ENCODE assay signal across 12 cellular contexts in the genomic region with DNA sequence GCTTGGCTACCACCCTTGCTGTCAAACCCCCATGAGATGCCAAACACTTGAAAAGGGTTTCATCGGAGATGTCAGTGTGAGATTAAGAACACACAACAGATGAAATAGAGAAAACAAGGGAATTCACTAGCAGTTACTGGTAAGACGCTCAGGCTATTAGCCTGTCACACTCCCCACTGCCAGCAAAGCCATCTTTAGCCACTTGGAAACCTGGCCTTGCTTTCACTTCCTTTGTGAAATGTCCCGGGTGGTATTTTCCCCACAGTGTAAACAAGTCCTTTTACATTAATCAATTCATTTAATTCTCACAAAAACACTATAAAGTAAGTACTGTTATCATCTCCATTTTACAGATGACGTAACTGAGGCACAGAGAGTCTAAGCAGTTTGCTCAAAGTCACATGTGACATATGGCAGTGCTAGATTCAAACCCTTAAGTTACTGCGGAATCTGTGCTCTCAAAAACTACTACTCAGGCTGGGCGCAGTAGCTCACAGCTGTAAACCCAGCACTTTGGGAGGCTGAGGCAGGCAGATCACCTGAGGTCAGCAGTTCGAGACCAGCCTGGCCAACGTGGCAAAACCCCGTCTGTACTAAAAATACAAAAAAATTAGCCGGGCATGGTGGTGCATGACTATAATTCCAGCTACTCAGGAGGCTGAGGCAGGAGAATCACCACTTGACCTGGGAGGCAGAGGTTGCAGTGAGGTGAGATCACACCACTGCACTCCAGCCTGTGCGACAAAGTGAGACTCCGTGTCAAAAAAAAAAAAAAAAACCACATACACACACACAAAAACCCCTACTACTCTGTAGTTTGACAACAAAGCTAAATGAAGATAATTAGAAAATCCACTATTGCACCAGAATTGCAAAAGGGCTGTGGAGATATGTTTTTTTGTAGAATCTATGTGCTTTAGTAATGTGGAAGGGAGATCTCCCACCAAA. TPM values are rescaled to one million over a fixed set of nuclear protein-coding genes. Genes with fewer than 3 reads are reported as not detected.
DNase-seq lines count a peak whose midpoint lies in the region; ATAC-seq and TF ChIP-seq lines count a peak whose summit lies in the region.
"Had no signal": no experiment of that assay in that cellular context is flagged by ENCODE, and none has a peak within 500 bp of the region (broad histone marks: within the 10 kb centered on the region; RNA-seq: fewer than 3 reads in every experiment).

No MANE protein-coding gene starts in this region.

- H3K4me1 Mint-ChIP-seq in activated T-cell treated with anti-CD3 and anti-CD28 coated beads, Interleukin-2, amount 50 U/mL, for 24 hours (ENCODE audit: low read depth), result peaks cover 49% of the 10 kb centered on the region
- H3K4me1 Mint-ChIP-seq in activated T-helper 1 cell treated with anti-CD3 and anti-CD28 coated beads, Interleukin-12 subunit alpha, Interleukin-12 subunit beta, Interleukin-2, Interleukin-4 antibody, amounts not matched to agents 30 ng/mL and 10 ng/mL and 1 ng/mL, durations not matched to agents 14 hours and 24 hours and 36 hours (ENCODE audit: low read depth), result peaks cover 47% of the 10 kb centered on the region

- DNase-seq in activated T-cell treated with anti-CD3 and anti-CD28 coated beads, Interleukin-2, amount 50 U/mL, for 24 hours, result no peak
- DNase-seq in activated T-cell treated with anti-CD3 and anti-CD28 coated beads for 4 hours, result no peak
- DNase-seq in activated T-helper 1 cell treated with anti-CD3 and anti-CD28 coated beads, Interleukin-12 subunit alpha, Interleukin-12 subunit beta, Interleukin-2, Interleukin-4 antibody, amounts not matched to agents 30 ng/mL and 10 ng/mL and 1 ng/mL, durations not matched to agents 14 hours and 24 hours and 36 hours (ENCODE audit: low spot score), result no peak
- DNase-seq in spleen, result peak; percentile 20
- no peak for DNase-seq in neuronal stem cell (ENCODE audit: low spot score)
- no peak for DNase-seq in NCI-H2227 (lab: John Stamatoyannopoulos, UW; ENCODE audit: unreplicated experiment)
- no peak for DNase-seq in OCI-M1 (lab: John Stamatoyannopoulos, UW)
- DNase-seq: anterior cingulate cortex, glutamatergic neuron, NCI-H1092 had no signal

- H3K9me3 ChIP-seq in spleen, result no peaks in the 10 kb centered on the region
- H3K9me3 ChIP-seq in neuronal stem cell (replicated peaks in 1 of 2; ENCODE audit: control insufficient read depth in 2 of 2, insufficient read depth in 1 of 2, low read depth in 1 of 2, low read length in 2 of 2), result no peaks in the 10 kb centered on the region

- no peak overlapping the region for H3K23ac ChIP-seq in neuronal stem cell (ENCODE audit: low read depth, low read length, poor library complexity)

- no peak overlapping the region for H2BK120ac ChIP-seq in neuronal stem cell (ENCODE audit: low read depth, low read length)

- no peak overlapping the region for H3K4ac ChIP-seq in neuronal stem cell (ENCODE audit: low read length)

- no peak overlapping the region for H2BK12ac ChIP-seq in neuronal stem cell (ENCODE audit: low read length)

- no peak overlapping the region for H2BK5ac ChIP-seq in neuronal stem cell (ENCODE audit: low read length)

- H3K79me1 ChIP-seq in neuronal stem cell (ENCODE audit: low read depth, low read length), result no peaks in the 10 kb centered on the region

- H3K27me3 ChIP-seq in spleen (replicated peaks in 1 of 7), result no peaks in the 10 kb centered on the region
- H3K27me3 ChIP-seq in neuronal stem cell (ENCODE audit: control insufficient read depth in 3 of 3, insufficient read depth in 3 of 3, low read depth in 1 of 3, low read length in 3 of 3), result no peaks in the 10 kb centered on the region

- ATAC-seq in HG02885 (IDR thresholded peaks at IDR 0.05; ENCODE audit: poor library complexity, unreplicated experiment), result peak; percentile 45

- no peak overlapping the region for H3K9ac ChIP-seq in neuronal stem cell (ENCODE audit: low read depth, low read length, poor library complexity)

- 58 to 66% (median 63%) methylated on average over 12 of the region's 12 CpGs for WGBS in spleen, 5 donors
- WGBS in neuronal stem cell (ENCODE audit: extremely low coverage in 2 of 2, insufficient read length in 2 of 2, insufficient replicate concordance in 1 of 2), 2 donors, result no CpG with 5 or more reads among the region's 12 CpGs

- no peak overlapping the region for H2AFZ ChIP-seq in neuronal stem cell (ENCODE audit: low read length)

- peak in 3 of 11 experiments; percentile 5 to 16 (median 12) for TF ChIP-seq CTCF in spleen (IDR thresholded peaks at IDR 0.05 in 8 of 11, conservative IDR thresholded peaks at IDR 0.05 in 3 of 11)

- intact Hi-C loops in activated T-helper 1 cell treated with anti-CD3 and anti-CD28 coated beads, Interleukin-12 subunit alpha, Interleukin-12 subunit beta, Interleukin-2, Interleukin-4 antibody, amounts not matched to agents 30 ng/mL and 10 ng/mL and 1 ng/mL, durations not matched to agents 14 hours and 24 hours and 36 hours (cut with micrococcal nuclease), result no loop called here
- intact Hi-C loops in spleen (cut with DNase I; ENCODE audit: low total_unique reads), result no loop called here

- no peaks in the 10 kb centered on the region for H3K27me3 Mint-ChIP-seq in activated T-cell treated with anti-CD3 and anti-CD28 coated beads, Interleukin-2, amount 50 U/mL, for 24 hours
- H3K27me3 Mint-ChIP-seq in activated T-helper 1 cell treated with anti-CD3 and anti-CD28 coated beads, Interleukin-12 subunit alpha, Interleukin-12 subunit beta, Interleukin-2, Interleukin-4 antibody, amounts not matched to agents 30 ng/mL and 10 ng/mL and 1 ng/mL, durations not matched to agents 14 hours and 24 hours and 36 hours (ENCODE audit: insufficient read depth), result no peaks in the 10 kb centered on the region

- H3K9me3 Mint-ChIP-seq in activated T-cell treated with anti-CD3 and anti-CD28 coated beads, Interleukin-2, amount 50 U/mL, for 24 hours, result no peaks in the 10 kb centered on the region
- H3K9me3 Mint-ChIP-seq in activated T-helper 1 cell treated with anti-CD3 and anti-CD28 coated beads, Interleukin-12 subunit alpha, Interleukin-12 subunit beta, Interleukin-2, Interleukin-4 antibody, amounts not matched to agents 30 ng/mL and 10 ng/mL and 1 ng/mL, durations not matched to agents 14 hours and 24 hours and 36 hours, result no peaks in the 10 kb centered on the region

- no peak overlapping the region for H3K18ac ChIP-seq in neuronal stem cell (ENCODE audit: low read length)

- no peaks in the 10 kb centered on the region for H3K36me3 Mint-ChIP-seq in activated T-cell treated with anti-CD3 and anti-CD28 coated beads, Interleukin-2, amount 50 U/mL, for 24 hours (ENCODE audit: low read depth)
- H3K36me3 Mint-ChIP-seq in activated T-helper 1 cell treated with anti-CD3 and anti-CD28 coated beads, Interleukin-12 subunit alpha, Interleukin-12 subunit beta, Interleukin-2, Interleukin-4 antibody, amounts not matched to agents 30 ng/mL and 10 ng/mL and 1 ng/mL, durations not matched to agents 14 hours and 24 hours and 36 hours (ENCODE audit: low read depth), result no peaks in the 10 kb centered on the region

- TF ChIP-seq POLR2A in spleen (IDR thresholded peaks at IDR 0.05), result no peak

- H3K4me3 ChIP-seq in spleen, result no peak overlapping the region
- no peak overlapping the region for H3K4me3 ChIP-seq in neuronal stem cell (ENCODE audit: low read length in 2 of 2)

- H2AK5ac ChIP-seq in neuronal stem cell (ENCODE audit: low read depth, low read length), result no peak overlapping the region

- no peak overlapping the region for H3K14ac ChIP-seq in neuronal stem cell (ENCODE audit: low read length)

- H3K4me3 Mint-ChIP-seq in activated T-cell treated with anti-CD3 and anti-CD28 coated beads, Interleukin-2, amount 50 U/mL, for 24 hours, result no peak overlapping the region
- H3K4me3 Mint-ChIP-seq in activated T-helper 1 cell treated with anti-CD3 and anti-CD28 coated beads, Interleukin-12 subunit alpha, Interleukin-12 subunit beta, Interleukin-2, Interleukin-4 antibody, amounts not matched to agents 30 ng/mL and 10 ng/mL and 1 ng/mL, durations not matched to agents 14 hours and 24 hours and 36 hours, result peak overlapping the region; percentile 53

- H3K4me1 ChIP-seq in spleen (peaks cover 29 to 57% (median 45%) of the 10 kb centered on the region in 6 donors), neuronal stem cell (ENCODE audit: control insufficient read depth in 2 of 2, insufficient read depth in 1 of 2, low read depth in 1 of 2, low read length in 2 of 2) (peaks cover 3 to 8% of the 10 kb centered on the region in 2 donors)

- H3K36me3 ChIP-seq in spleen (no peaks in the 10 kb centered on the region), neuronal stem cell (replicated peaks in 1 of 2; ENCODE audit: control insufficient read depth in 2 of 2, insufficient read depth in 2 of 2, low read length in 2 of 2) (no peaks in the 10 kb centered on the region)

- H4K91ac ChIP-seq in neuronal stem cell (ENCODE audit: low read depth, low read length, poor library complexity), result no peak overlapping the region

- H2BK15ac ChIP-seq in neuronal stem cell (ENCODE audit: low read length), result no peak overlapping the region

- H3K27ac Mint-ChIP-seq in activated T-cell treated with anti-CD3 and anti-CD28 coated beads, Interleukin-2, amount 50 U/mL, for 24 hours, result peak overlapping the region; percentile 68
- H3K27ac Mint-ChIP-seq in activated T-helper 1 cell treated with anti-CD3 and anti-CD28 coated beads, Interleukin-12 subunit alpha, Interleukin-12 subunit beta, Interleukin-2, Interleukin-4 antibody, amounts not matched to agents 30 ng/mL and 10 ng/mL and 1 ng/mL, durations not matched to agents 14 hours and 24 hours and 36 hours, result peak overlapping the region; percentile 75

- no peak overlapping the region for H3K4me2 ChIP-seq in neuronal stem cell (ENCODE audit: insufficient read depth, low read length, poor library complexity, severe bottlenecking)

- peak overlapping the region; percentile 4 to 78 (median 62) for H3K27ac ChIP-seq in spleen
- no peak overlapping the region for H3K27ac ChIP-seq in neuronal stem cell (replicated peaks; ENCODE audit: low read length)
- H3K27ac ChIP-seq: HL-60 had no signal

- no peak overlapping the region for H4K8ac ChIP-seq in neuronal stem cell (ENCODE audit: low read depth, low read length)

RNA-seq across cellular contexts. Expression of a gene that starts 32.6 kb away (rescaled TPM):
- 156 and 158 TPM in 2 replicates for total RNA-seq in activated T-helper 1 cell treated with anti-CD3 and anti-CD28 coated beads, Interleukin-12 subunit alpha, Interleukin-12 subunit beta, Interleukin-2, Interleukin-4 antibody, amounts not matched to agents 30 ng/mL and 10 ng/mL and 1 ng/mL, durations not matched to agents 14 hours and 24 hours and 36 hours
- total RNA-seq in spleen, result 100 to 1,000 TPM in 3 of 7 donors, 10 to 100 TPM in 4; 69.9 to 109 (median 97.9) TPM
- 10 to 100 TPM; 63.8 to 80.6 (median 74.5) TPM for polyA plus RNA-seq in spleen
- polyA plus RNA-seq in neuronal stem cell (2013, experiment 1 of 2), result 280 TPM
- polyA plus RNA-seq in neuronal stem cell (2013, experiment 2 of 2), result 296 TPM

RNA-seq across cellular contexts. Expression of a gene that starts 42.9 kb away (rescaled TPM):
- 390 and 421 TPM in 2 replicates for total RNA-seq in activated T-helper 1 cell treated with anti-CD3 and anti-CD28 coated beads, Interleukin-12 subunit alpha, Interleukin-12 subunit beta, Interleukin-2, Interleukin-4 antibody, amounts not matched to agents 30 ng/mL and 10 ng/mL and 1 ng/mL, durations not matched to agents 14 hours and 24 hours and 36 hours
- 100 to 1,000 TPM; 201 to 300 (median 254) TPM for total RNA-seq in spleen
- polyA plus RNA-seq in spleen, result 100 to 1,000 TPM in 1 of 3 donors, 10 to 100 TPM in 2; 72.9 to 111 (median 94.2) TPM
- 306 TPM for polyA plus RNA-seq in neuronal stem cell (2013, experiment 1 of 2)
- polyA plus RNA-seq in neuronal stem cell (2013, experiment 2 of 2), result 334 TPM
